9 cellular contexts compared by ENCODE assay signal in genomic region chr17:39953471-39953888, GRCh38. TPM values are rescaled to one million over a fixed set of nuclear protein-coding genes. Genes with fewer than 3 reads are reported as not detected.
DNase-seq lines count a peak whose midpoint lies in the region; ATAC-seq and TF ChIP-seq lines count a peak whose summit lies in the region.
"Had no signal": no experiment of that assay in that cellular context is flagged by ENCODE, and none has a peak within 500 bp of the region (broad histone marks: within the 10 kb centered on the region; RNA-seq: fewer than 3 reads in every experiment).

No MANE protein-coding gene starts in this region.

- H3K9me3 ChIP-seq in right atrium auricular region (no peaks in the 10 kb centered on the region), body of pancreas (no peaks in the 10 kb centered on the region), mononuclear cell (ENCODE audit: low read depth, low read length) (no peaks in the 10 kb centered on the region)

- peaks cover 0 to 18% of the 10 kb centered on the region in 2 donors for H3K4me1 ChIP-seq in right atrium auricular region
- peaks cover 21% of the 10 kb centered on the region for H3K4me1 ChIP-seq in body of pancreas
- peaks cover 15% of the 10 kb centered on the region for H3K4me1 ChIP-seq in mononuclear cell (ENCODE audit: insufficient read depth, low read length)

- H3K27me3 ChIP-seq in right atrium auricular region = no peaks in the 10 kb centered on the region
- H3K27me3 ChIP-seq in body of pancreas = no peaks in the 10 kb centered on the region
- no peaks in the 10 kb centered on the region for H3K27me3 ChIP-seq in mononuclear cell (ENCODE audit: insufficient read depth, low read length)

- peak in 1 of 3 donors; percentile 35 for TF ChIP-seq POLR2A in body of pancreas (IDR thresholded peaks at IDR 0.05)

- intact Hi-C loops in left cardiac atrium (cut with DNase I) = no loop called here
- intact Hi-C loops in body of pancreas (cut with DNase I) = no loop called here

- no peak for TF ChIP-seq CTCF in right atrium auricular region (IDR thresholded peaks at IDR 0.05)
- TF ChIP-seq CTCF in body of pancreas (IDR thresholded peaks at IDR 0.05) = no peak

- H3K4me3 ChIP-seq in right atrium auricular region (peak overlapping the region; percentile 24 to 49), body of pancreas (no peak overlapping the region), mononuclear cell (ENCODE audit: low read length) (peak overlapping the region; percentile 31)

- no peak for DNase-seq in right atrium auricular region (ENCODE audit: low spot score)
- no peak for DNase-seq in left cardiac atrium
- DNase-seq in body of pancreas = no peak
- DNase-seq in MV-4-11 (lab: John Stamatoyannopoulos, UW) = no peak
- no peak for DNase-seq in NCI-H2081 (lab: John Stamatoyannopoulos, UW)
- DNase-seq in DMS53 (lab: John Stamatoyannopoulos, UW) = no peak
- DNase-seq in Ammon's horn (ENCODE audit: low spot score) = no peak

- H3K27ac ChIP-seq in right atrium auricular region (peak overlapping the region; percentile 28 to 70), body of pancreas (peak overlapping the region; percentile 32 to 53 (median 42))

- H3K36me3 ChIP-seq in right atrium auricular region (no peaks in the 10 kb centered on the region), body of pancreas (replicated peaks in 1 of 2; ENCODE audit: insufficient read depth in 1 of 2, low read depth in 2 of 2) (no peaks in the 10 kb centered on the region)

- WGBS in body of pancreas, 2 donors = 41% methylated on average over 4 to 9 of the region's 9 CpGs

- ATAC-seq in left cardiac atrium (no peak), body of pancreas (no peak)

RNA-seq across cellular contexts. Expression of gene GSDMA, which starts 9.3 kb away (rescaled TPM):
- total RNA-seq in right atrium auricular region = under 1 TPM in 1 of 2 donors, not detected in 1; 0.75 TPM
- 1 to 10 TPM; 1.3 TPM for total RNA-seq in left cardiac atrium
- total RNA-seq in body of pancreas = 1 to 10 TPM in 1 of 2 donors, not detected in 1; 3.4 TPM
- total RNA-seq in mononuclear cell = 0.94 TPM
- total RNA-seq: LHCN-M2 had no signal

RNA-seq across cellular contexts. Expression of gene LRRC3C, which starts 25.9 kb away (rescaled TPM):
- total RNA-seq in right atrium auricular region (not detected), left cardiac atrium (not detected), body of pancreas (not detected), mononuclear cell (not detected)
- total RNA-seq: LHCN-M2 had no signal

RNA-seq across cellular contexts. Expression of gene ORMDL3, which starts 26.1 kb away (rescaled TPM):
- total RNA-seq in right atrium auricular region (10 to 100 TPM; 31.5 to 41.5 TPM), left cardiac atrium (10 to 100 TPM; 39.7 to 50.4 TPM), body of pancreas (10 to 100 TPM; 65.6 to 91.0 TPM), mononuclear cell (57.3 TPM)

RNA-seq across cellular contexts. Expression of gene PSMD3, which starts 27.1 kb away (rescaled TPM):
- 10 to 100 TPM; 76.3 to 88.8 TPM for total RNA-seq in right atrium auricular region
- 10 to 100 TPM; 69.0 to 92.8 TPM for total RNA-seq in left cardiac atrium
- total RNA-seq in body of pancreas = 10 to 100 TPM; 39.6 to 40.2 TPM
- 54.9 TPM for total RNA-seq in mononuclear cell

RNA-seq across cellular contexts. Expression of gene GSDMB, which starts 35.0 kb away (rescaled TPM):
- total RNA-seq in right atrium auricular region = 1 to 10 TPM in 1 of 2 donors, under 1 TPM in 1; 0.44 to 1.2 TPM
- 1 to 10 TPM; 2.4 to 4.2 TPM for total RNA-seq in left cardiac atrium
- 10 to 100 TPM; 16.3 to 18.5 TPM for total RNA-seq in body of pancreas
- total RNA-seq in mononuclear cell = 10.7 TPM

Comparison
In these comparisons a context has a peak if more than half of its experiments do, and no peak if none do; other contexts are left out.
1. H3K4me3 ChIP-seq: peak in right atrium auricular region (2 of 2) and mononuclear cell (single experiment); none in body of pancreas (0 of 2).